ENCODE assay signal across 25 cellular contexts in genomic region chr1:75503221-75503974, GRCh38.
A peak's percentile ranks its signal among the peaks of the same experiment; 100 is the strongest.
DNase-seq lines count a peak whose midpoint lies in the region; ATAC-seq and TF ChIP-seq lines count a peak whose summit lies in the region.
"Had no signal": no experiment of that assay in that cellular context is flagged by ENCODE, and none has a peak within 500 bp of the region (broad histone marks: within the 10 kb centered on the region; RNA-seq: fewer than 3 reads in every experiment).

No MANE protein-coding gene starts in this region.

- ATAC-seq in GM18868 (IDR thresholded peaks at IDR 0.05; ENCODE audit: unreplicated experiment) (no peak), GM18867 (IDR thresholded peaks at IDR 0.05; ENCODE audit: unreplicated experiment) (no peak), HG03139 (IDR thresholded peaks at IDR 0.05; ENCODE audit: unreplicated experiment) (no peak)
- ATAC-seq: HCT116; left colon; stimulated activated naive B cell treated with anti-CD40 and anti-IgM and Interleukin-4, amounts not matched to agents 10 μg/mL and 1 μg/mL and 100 μg/mL, for 72 hours had no signal

- peaks cover 10% of the 10 kb centered on the region for H3K4me1 Mint-ChIP-seq in Calu3 (ENCODE audit: low read depth, unreplicated experiment)
- H3K4me1 Mint-ChIP-seq: activated naive CD4-positive, alpha-beta T cell treated with anti-CD3 and anti-CD28 coated beads, Interleukin-2, amount 50 U/mL, for 24 hours; CD8-positive, alpha-beta memory T cell; nephron; stimulated activated naive B cell treated with anti-CD40 and anti-IgM and Interleukin-4, amounts not matched to agents 10 μg/mL and 1 μg/mL and 100 μg/mL, for 72 hours had no signal

- in situ Hi-C loops in KBM-7 (cut with MboI; ENCODE audit: low pct_unique_long_range_greater_than_20kb, low sequenced_read_pairs), result no loop called here

- peak; percentile 3 for DNase-seq in Calu3
- DNase-seq in KBM-7, result peak; percentile 52
- peak; percentile 1 for DNase-seq in SW480 (ENCODE audit: low spot score)
- peak; percentile 5 for DNase-seq in kidney glomerular epithelial cell (lab: John Stamatoyannopoulos, UW)
- no peak for DNase-seq in RWPE1 (ENCODE audit: low spot score)
- DNase-seq: activated CD4-positive, alpha-beta T cell treated with anti-CD3 and anti-CD28 coated beads for 4 hours; amniotic stem cell; CD8-positive, alpha-beta memory T cell; effector CD4-positive, alpha-beta T cell; hypothalamus; left colon; NCI-H1105 treated with DMSO at 0.1 percent for 48 hours; NCI-H187 treated with DMSO at 0.1 percent for 48 hours; NCI-H748 treated with DMSO at 0.1 percent for 48 hours; SHP77; stimulated activated naive B cell treated with anti-CD40 and anti-IgM and Interleukin-4, amounts not matched to agents 10 μg/mL and 1 μg/mL and 100 μg/mL, for 72 hours; WERI-Rb-1 had no signal

- no peak overlapping the region for H3K27ac ChIP-seq in RWPE1
- H3K27ac ChIP-seq: WERI-Rb-1 had no signal

- CTCF ChIA-PET in Calu3 (lab: Charles Lee), result no interaction called here
- CTCF ChIA-PET in RWPE1 (lab: Yijun Ruan, JAX), result no interaction called here

- peak overlapping the region; percentile 89 for H3K27ac Mint-ChIP-seq in Calu3 (ENCODE audit: unreplicated experiment)
- H3K27ac Mint-ChIP-seq: activated naive CD4-positive, alpha-beta T cell treated with anti-CD3 and anti-CD28 coated beads, Interleukin-2, amount 50 U/mL, for 24 hours; activated T-helper 2 cell treated with anti-CD3 and anti-CD28 coated beads, Interferon-gamma antibody, Interleukin-2, Interleukin-4, amounts not matched to agents 10 μg/mL and 5 μg/mL and 100 μg/mL, durations not matched to agents 14 hours and 24 hours and 36 hours; nephron; stimulated activated naive B cell treated with anti-CD40 and anti-IgM and Interleukin-4, amounts not matched to agents 10 μg/mL and 1 μg/mL and 100 μg/mL, for 72 hours; type B pancreatic cell had no signal

- BruUV-seq in Calu3 (replicated peaks; lab: Mats Ljungman, UMichigan), result no TSS peak

- peak overlapping the region; percentile 31 for H3K4me3 Mint-ChIP-seq in Calu3 (ENCODE audit: low read depth, unreplicated experiment)
- H3K4me3 Mint-ChIP-seq: activated naive CD4-positive, alpha-beta T cell treated with anti-CD3 and anti-CD28 coated beads, Interleukin-2, amount 50 U/mL, for 24 hours; CD8-positive, alpha-beta memory T cell; nephron; stimulated activated naive B cell treated with anti-CD40 and anti-IgM and Interleukin-4, amounts not matched to agents 10 μg/mL and 1 μg/mL and 100 μg/mL, for 72 hours; type B pancreatic cell had no signal

- POLR2A ChIA-PET in RWPE1 (lab: Yijun Ruan, JAX; ENCODE audit: low non-redundant PET), result no interaction called here

- intact Hi-C loops in Calu3 (cut with micrococcal nuclease; ENCODE audit: unreplicated experiment), result loop anchor here (5.0 kb wide), 1 partner anchor 114 kb away; no protein-coding TSS in a partner anchor

- H3K36me3 Mint-ChIP-seq in Calu3 (ENCODE audit: insufficient read depth, unreplicated experiment), result peaks cover 11% of the 10 kb centered on the region
- H3K36me3 Mint-ChIP-seq: activated naive CD4-positive, alpha-beta T cell treated with anti-CD3 and anti-CD28 coated beads, Interleukin-2, amount 50 U/mL, for 24 hours; CD8-positive, alpha-beta memory T cell; stimulated activated naive B cell treated with anti-CD40 and anti-IgM and Interleukin-4, amounts not matched to agents 10 μg/mL and 1 μg/mL and 100 μg/mL, for 72 hours; type B pancreatic cell had no signal

- TF ChIP-seq CTCF in Calu3 (IDR thresholded peaks at IDR 0.05; ENCODE audit: unreplicated experiment) (no peak), RWPE1 (conservative IDR thresholded peaks at IDR 0.05; ENCODE audit: low read depth) (no peak)

- no peaks in the 10 kb centered on the region for H3K27me3 Mint-ChIP-seq in Calu3 (ENCODE audit: unreplicated experiment)
- H3K27me3 Mint-ChIP-seq: CD8-positive, alpha-beta memory T cell; stimulated activated naive B cell treated with anti-CD40 and anti-IgM and Interleukin-4, amounts not matched to agents 10 μg/mL and 1 μg/mL and 100 μg/mL, for 72 hours; type B pancreatic cell had no signal

- peaks cover 3% of the 10 kb centered on the region for H3K9me3 Mint-ChIP-seq in Calu3 (ENCODE audit: low read depth, unreplicated experiment)
- H3K9me3 Mint-ChIP-seq: activated naive CD4-positive, alpha-beta T cell treated with anti-CD3 and anti-CD28 coated beads, Interleukin-2, amount 50 U/mL, for 24 hours; activated T-helper 2 cell treated with anti-CD3 and anti-CD28 coated beads, Interferon-gamma antibody, Interleukin-2, Interleukin-4, amounts not matched to agents 10 μg/mL and 5 μg/mL and 100 μg/mL, durations not matched to agents 14 hours and 24 hours and 36 hours; type B pancreatic cell had no signal
